30 cellular contexts compared by ENCODE assay signal in genomic region chr15:98694153-98694552, GRCh38.
"Had no signal": no experiment of that assay in that cellular context is flagged by ENCODE, and none has a peak within 500 bp of the region (broad histone marks: within the 10 kb centered on the region; RNA-seq: fewer than 3 reads in every experiment).

No MANE protein-coding gene starts in this region.

- DNase-seq: activated CD4-positive, alpha-beta memory T cell treated with anti-CD3 and anti-CD28 coated beads, Interleukin-2, amount 10 ng/mL, durations not matched to agents 7 days and 5 days; activated CD4-positive, alpha-beta T cell treated with anti-CD3 and anti-CD28 coated beads, Interleukin-2, amount 10 ng/mL, durations not matched to agents 24 days and 14 days; activated CD4-positive, CD25-positive, alpha-beta regulatory T cell treated with anti-CD3 and anti-CD28 coated beads, Interleukin-2, amount 50 U/mL, for 72 hours; activated CD8-positive, alpha-beta memory T cell treated with anti-CD3 and anti-CD28 coated beads, Interleukin-2, amount 50 U/mL, for 48 hours; activated gamma-delta T cell; activated naive CD4-positive, alpha-beta T cell treated with anti-CD3 and anti-CD28 coated beads, Interleukin-2, amount 10 ng/mL, durations not matched to agents 7 days and 5 days; activated naive CD8-positive, alpha-beta T cell treated with anti-CD3 and anti-CD28 coated beads, Interleukin-2, amount 10 ng/mL, durations not matched to agents 7 days and 5 days; activated T-cell treated with anti-CD3 and anti-CD28 coated beads, Interleukin-2, amount 50 U/mL, for 24 hours; brain microvascular endothelial cell; cortex of kidney; left ventricle myocardium inferior; mesendoderm; natural killer cell; pancreas; sigmoid colon; small intestine; stimulated activated CD4-positive, alpha-beta T cell treated with anti-CD3 and anti-CD28 coated beads, Interleukin-4, amount 100 ng/mL, for 24 hours; T-helper 9 cell; uterus had no signal

- H3K36me3 Mint-ChIP-seq: activated naive CD4-positive, alpha-beta T cell treated with anti-CD3 and anti-CD28 coated beads, Interleukin-2, amount 10 ng/mL, durations not matched to agents 7 days and 5 days; activated naive CD8-positive, alpha-beta T cell treated with anti-CD3 and anti-CD28 coated beads, Interleukin-2, amount 10 ng/mL, durations not matched to agents 7 days and 5 days; natural killer cell; stimulated activated effector memory CD8-positive, alpha-beta T cell treated with anti-CD3 and anti-CD28 coated beads, Interleukin-12 subunit alpha, Interleukin-12 subunit beta, amount 100 ng/mL, for 72 hours had no signal

- FAIRE-seq: frontal cortex, islet of Langerhans, pancreas, small intestine, TTC549 had no signal

- H3K4me1 Mint-ChIP-seq: activated CD4-positive, alpha-beta memory T cell treated with anti-CD3 and anti-CD28 coated beads, Interleukin-2, amount 10 ng/mL, durations not matched to agents 7 days and 5 days had no signal

- H3K9me3 ChIP-seq: ascending aorta, left ventricle myocardium inferior, pancreas, prostate gland, sigmoid colon, thoracic aorta, uterus had no signal

- H3K27ac Mint-ChIP-seq: activated CD4-positive, alpha-beta memory T cell treated with anti-CD3 and anti-CD28 coated beads, Interleukin-2, amount 10 ng/mL, durations not matched to agents 7 days and 5 days; activated CD4-positive, alpha-beta T cell treated with anti-CD3 and anti-CD28 coated beads, Interleukin-2, amount 10 ng/mL, durations not matched to agents 24 days and 14 days; activated naive CD4-positive, alpha-beta T cell treated with anti-CD3 and anti-CD28 coated beads, Interleukin-2, amount 10 ng/mL, durations not matched to agents 7 days and 5 days; activated naive CD8-positive, alpha-beta T cell treated with anti-CD3 and anti-CD28 coated beads, Interleukin-2, amount 10 ng/mL, durations not matched to agents 7 days and 5 days; activated T-cell treated with anti-CD3 and anti-CD28 coated beads, Interleukin-2, amount 50 U/mL, for 24 hours; natural killer cell; stimulated activated effector memory CD8-positive, alpha-beta T cell treated with anti-CD3 and anti-CD28 coated beads, Interleukin-12 subunit alpha, Interleukin-12 subunit beta, amount 100 ng/mL, for 72 hours; stimulated activated naive CD8-positive, alpha-beta T cell treated with anti-CD3 and anti-CD28 coated beads, Interleukin-15, Interleukin-2, amounts not matched to agents 100 ng/mL and 50 ng/mL, for 24 hours had no signal

- H3K4me1 ChIP-seq: prostate gland had no signal

- H3K9me3 Mint-ChIP-seq: activated CD4-positive, alpha-beta memory T cell treated with anti-CD3 and anti-CD28 coated beads, Interleukin-2, amount 10 ng/mL, durations not matched to agents 7 days and 5 days; activated CD4-positive, alpha-beta T cell treated with anti-CD3 and anti-CD28 coated beads, Interleukin-2, amount 10 ng/mL, durations not matched to agents 24 days and 14 days; activated naive CD4-positive, alpha-beta T cell treated with anti-CD3 and anti-CD28 coated beads, Interleukin-2, amount 10 ng/mL, durations not matched to agents 7 days and 5 days; activated naive CD8-positive, alpha-beta T cell treated with anti-CD3 and anti-CD28 coated beads, Interleukin-2, amount 10 ng/mL, durations not matched to agents 7 days and 5 days; activated T-cell treated with anti-CD3 and anti-CD28 coated beads, Interleukin-2, amount 50 U/mL, for 24 hours; natural killer cell; stimulated activated effector memory CD8-positive, alpha-beta T cell treated with anti-CD3 and anti-CD28 coated beads, Interleukin-12 subunit alpha, Interleukin-12 subunit beta, amount 100 ng/mL, for 72 hours; stimulated activated naive CD8-positive, alpha-beta T cell treated with anti-CD3 and anti-CD28 coated beads, Interleukin-15, Interleukin-2, amounts not matched to agents 100 ng/mL and 50 ng/mL, for 24 hours; type B pancreatic cell had no signal

- H3K4me3 Mint-ChIP-seq: activated CD4-positive, alpha-beta memory T cell treated with anti-CD3 and anti-CD28 coated beads, Interleukin-2, amount 10 ng/mL, durations not matched to agents 7 days and 5 days; activated CD4-positive, alpha-beta T cell treated with anti-CD3 and anti-CD28 coated beads, Interleukin-2, amount 10 ng/mL, durations not matched to agents 24 days and 14 days; activated naive CD4-positive, alpha-beta T cell treated with anti-CD3 and anti-CD28 coated beads, Interleukin-2, amount 10 ng/mL, durations not matched to agents 7 days and 5 days; activated naive CD8-positive, alpha-beta T cell treated with anti-CD3 and anti-CD28 coated beads, Interleukin-2, amount 10 ng/mL, durations not matched to agents 7 days and 5 days; activated T-cell treated with anti-CD3 and anti-CD28 coated beads, Interleukin-2, amount 50 U/mL, for 24 hours; natural killer cell; stimulated activated effector memory CD8-positive, alpha-beta T cell treated with anti-CD3 and anti-CD28 coated beads, Interleukin-12 subunit alpha, Interleukin-12 subunit beta, amount 100 ng/mL, for 72 hours; stimulated activated naive CD8-positive, alpha-beta T cell treated with anti-CD3 and anti-CD28 coated beads, Interleukin-15, Interleukin-2, amounts not matched to agents 100 ng/mL and 50 ng/mL, for 24 hours; type B pancreatic cell had no signal

- H3K36me3 ChIP-seq: ascending aorta, brain microvascular endothelial cell, left ventricle myocardium inferior, pancreas, prostate gland, sigmoid colon, thoracic aorta, uterus had no signal

- ATAC-seq: natural killer cell; pancreas; stimulated activated effector memory CD8-positive, alpha-beta T cell treated with anti-CD3 and anti-CD28 coated beads, Interleukin-12 subunit alpha, Interleukin-12 subunit beta, amount 100 ng/mL, for 72 hours had no signal

- H3K27me3 Mint-ChIP-seq: activated CD4-positive, alpha-beta T cell treated with anti-CD3 and anti-CD28 coated beads, Interleukin-2, amount 10 ng/mL, durations not matched to agents 24 days and 14 days; activated naive CD4-positive, alpha-beta T cell treated with anti-CD3 and anti-CD28 coated beads, Interleukin-2, amount 10 ng/mL, durations not matched to agents 7 days and 5 days; activated naive CD8-positive, alpha-beta T cell treated with anti-CD3 and anti-CD28 coated beads, Interleukin-2, amount 10 ng/mL, durations not matched to agents 7 days and 5 days; activated T-cell treated with anti-CD3 and anti-CD28 coated beads, Interleukin-2, amount 50 U/mL, for 24 hours; stimulated activated naive CD8-positive, alpha-beta T cell treated with anti-CD3 and anti-CD28 coated beads, Interleukin-15, Interleukin-2, amounts not matched to agents 100 ng/mL and 50 ng/mL, for 24 hours; type B pancreatic cell had no signal

- H3K27ac ChIP-seq: ascending aorta, brain microvascular endothelial cell, epithelial cell of prostate, left ventricle myocardium inferior, pancreas, prostate gland, sigmoid colon, thoracic aorta, uterus had no signal

- H3K4me3 ChIP-seq: ascending aorta, left ventricle myocardium inferior, lung, pancreas, prostate gland, sigmoid colon, thoracic aorta, uterus had no signal

- H3K27me3 ChIP-seq: ascending aorta, brain microvascular endothelial cell, pancreas, sigmoid colon, uterus had no signal
